12 cellular contexts compared by ENCODE assay signal in genomic region chr10:63286340-63286739, GRCh38.
DNase-seq lines count a peak whose midpoint lies in the region; ATAC-seq and FAIRE-seq lines count a peak whose summit lies in the region.
"Had no signal": no experiment of that assay in that cellular context is flagged by ENCODE, and none has a peak within 500 bp of the region (broad histone marks: within the 10 kb centered on the region; RNA-seq: fewer than 3 reads in every experiment).

No MANE protein-coding gene starts in this region.

- DNase-seq in brain pericyte (ENCODE audit: low read depth, low spot score) (peak; percentile 51), urothelium cell line (ENCODE audit: low spot score) (no peak), AG20443 (ENCODE audit: low spot score) (no peak), NCI-H1048 (lab: John Stamatoyannopoulos, UW) (no peak)
- no peak for DNase-seq in stimulated activated CD4-positive, alpha-beta T cell treated with anti-CD3 and anti-CD28 coated beads, Interleukin-4, amount 100 ng/mL, for 4 hours
- DNase-seq: activated T-cell treated with anti-CD3 and anti-CD28 coated beads, Interleukin-2, amount 50 U/mL, for 24 hours; AML-193; NCI-H748 treated with DMSO at 0.1 percent for 48 hours; T-helper 9 cell had no signal

- peak; percentile 39 for ATAC-seq in GM18502 (IDR thresholded peaks at IDR 0.05; ENCODE audit: poor library complexity, unreplicated experiment)
- ATAC-seq in GM21528 (IDR thresholded peaks at IDR 0.05; ENCODE audit: low FRiP score, unreplicated experiment): peak; percentile 49
- peak; percentile 63 for ATAC-seq in HG03175 (IDR thresholded peaks at IDR 0.05; ENCODE audit: unreplicated experiment)

- no peak for FAIRE-seq in urothelium cell line (lab: Jason Lieb, UNC)
